ENCODE assay signal across 8 cellular contexts in the genomic region with DNA sequence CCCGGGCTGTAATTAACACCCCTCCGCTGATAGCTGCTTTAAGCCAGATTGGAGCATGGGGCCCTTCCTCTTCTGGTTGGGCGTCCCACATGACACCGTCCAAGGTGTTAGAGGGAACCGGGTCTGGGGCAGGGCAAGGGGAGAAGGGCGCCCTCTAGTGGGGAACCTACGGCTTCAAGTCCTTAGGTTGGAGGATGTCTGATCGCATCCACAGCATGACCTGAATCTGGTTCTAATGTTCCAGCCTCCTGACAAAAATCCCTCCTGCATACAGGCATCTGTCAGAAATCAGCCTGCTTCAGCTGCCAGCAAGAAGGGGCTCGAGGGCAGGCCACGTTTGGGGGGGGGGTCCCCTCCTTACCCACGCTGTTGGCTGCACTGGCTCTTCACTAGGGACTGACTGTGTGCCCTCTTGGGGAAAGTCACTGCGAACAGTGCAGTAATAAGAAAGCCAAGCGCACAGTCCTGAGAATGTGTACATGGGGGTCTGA.
DNase-seq lines count a peak whose midpoint lies in the region; ATAC-seq, FAIRE-seq and TF ChIP-seq lines count a peak whose summit lies in the region.

No MANE protein-coding gene starts in this region.

- FAIRE-seq in HTR-8/SVneo (lab: Jason Lieb, UNC) (no peak), HepG2 (lab: Jason Lieb, UNC) (peak; percentile 32), RCC 7860 (lab: Jason Lieb, UNC) (no peak)

- ATAC-seq in RWPE2 (ENCODE audit: low read depth) (peak; percentile 38; the same call in 2 of the 3 replicates), HepG2 (peak; percentile 86), HG03039 (IDR thresholded peaks at IDR 0.05; ENCODE audit: unreplicated experiment) (no peak)

- in situ Hi-C loops in HepG2 (cut with HindIII; ENCODE audit: extremely low pct_ligation_motif_present, low pct_unique_long_range_greater_than_20kb) = loop anchor here (10.0 kb wide), 1 partner anchor 265 kb away; no protein-coding TSS in a partner anchor

- H3K4me1 ChIP-seq in RWPE2 (ENCODE audit: insufficient read depth, poor library complexity, severe bottlenecking) = no peaks in the 10 kb centered on the region
- no peaks in the 10 kb centered on the region for H3K4me1 ChIP-seq in HepG2 (ENCODE audit: insufficient read depth, low read length)

- H4K20me1 ChIP-seq in HepG2 (ENCODE audit: insufficient read depth, low read length) = no peaks in the 10 kb centered on the region

- no peaks in the 10 kb centered on the region for H3K79me2 ChIP-seq in HepG2 (ENCODE audit: insufficient read depth, low read length)

- H3K27me3 ChIP-seq in RWPE2 (ENCODE audit: insufficient read depth, poor library complexity, severe bottlenecking) (no peaks in the 10 kb centered on the region), HepG2 (ENCODE audit: control insufficient read depth in 1 of 2, insufficient read depth in 2 of 2, low read length in 2 of 2) (no peaks in the 10 kb centered on the region)

- intact Hi-C loops in MCF 10A (cut with micrococcal nuclease) (loop anchor here (1.0 to 5.0 kb wide), 2 partner anchors 242 to 418 kb away; partner anchors contain the start of gene GRIK4), HepG2 (cut with micrococcal nuclease; ENCODE audit: unreplicated experiment) (loop anchor here (10.0 kb wide), 2 partner anchors 175 to 415 kb away; partner anchors contain the start of gene GRIK4)

- POLR2A ChIA-PET in MCF 10A (lab: Yijun Ruan, JAX) = no interaction called here
- POLR2A ChIA-PET in HepG2 (lab: Yijun Ruan, JAX) = no interaction called here

- H3K4me3 Mint-ChIP-seq in MCF 10A (ENCODE audit: unreplicated experiment) = no peak overlapping the region

- TF ChIP-seq RAD21 in HepG2 (CRISPR knock-in tag; IDR thresholded peaks at IDR 0.05) = no peak

- H3K27ac Mint-ChIP-seq in MCF 10A (ENCODE audit: low read depth, unreplicated experiment) = no peak overlapping the region

- H3K9me3 Mint-ChIP-seq in MCF 10A (ENCODE audit: unreplicated experiment) = no peaks in the 10 kb centered on the region

- H3K27ac ChIP-seq in RWPE2 (ENCODE audit: poor library complexity, severe bottlenecking) (no peak overlapping the region), HepG2 (ENCODE audit: extremely low read length, insufficient read depth, low read length) (no peak overlapping the region)

- TF ChIP-seq CTCF in RWPE2 (IDR thresholded peaks at IDR 0.05; ENCODE audit: poor library complexity, severe bottlenecking) (peak; percentile 50), MCF 10A (IDR thresholded peaks at IDR 0.05; ENCODE audit: unreplicated experiment) (peak; percentile 52), HepG2 (CRISPR knock-in tag; IDR thresholded peaks at IDR 0.05) (peak; percentile 81)

- 32% methylated on average over 12 of the region's 13 CpGs for WGBS in HepG2 (ENCODE audit: low lambda C conversion rate)

- DNase-seq in ELR (ENCODE audit: low read depth) (peak; percentile 55), HTR-8/SVneo (ENCODE audit: insufficient read length, low spot score) (peak; percentile 52), RWPE2 (ENCODE audit: low spot score) (no peak), MCF 10A (ENCODE audit: unreplicated experiment) (peak; percentile 62), HepG2 (ENCODE audit: low spot score) (peak; percentile 30), RCC 7860 (ENCODE audit: low spot score) (no peak)
- DNase-seq in stimulated activated naive CD4-positive, alpha-beta T cell treated with Interleukin-2 at 50 U/mL for 16 hours (lab: John Stamatoyannopoulos, UW) = peak; percentile 10

- H3K9me3 ChIP-seq in RWPE2 (ENCODE audit: severe bottlenecking) (no peaks in the 10 kb centered on the region), HepG2 (ENCODE audit: low read length) (no peaks in the 10 kb centered on the region)

- H2AFZ ChIP-seq in HepG2 (ENCODE audit: low read length) = no peak overlapping the region

- BruUV-seq in MCF 10A (replicated peaks; lab: Mats Ljungman, UMichigan) (no TSS peak), HepG2 (replicated peaks; lab: Mats Ljungman, UMichigan) (no TSS peak)

- H3K4me2 ChIP-seq in HepG2 (ENCODE audit: low read depth, low read length) = no peak overlapping the region

- no peak for TF ChIP-seq EP300 in HepG2 (IDR thresholded peaks at IDR 0.05; ENCODE audit: low read depth in 2 of 2, low read length in 2 of 2)
- no peak for TF ChIP-seq EP300 in HepG2 (CRISPR knock-in tag; IDR thresholded peaks at IDR 0.05; ENCODE audit: borderline replicate concordance)

- CTCF ChIA-PET in MCF 10A (lab: Yijun Ruan, JAX) = interaction anchor here (0.6 to 1.7 kb wide), 21 partner anchors 12 to 1987 kb away, joined by 3 to 14 read pairs (median 4); no protein-coding TSS in a partner anchor
- CTCF ChIA-PET in HepG2 (lab: Yijun Ruan, JAX; ENCODE audit: low intra/inter-chr PET ratio, low total read pairs) = interaction anchor here (1.6 to 1.8 kb wide), 2 partner anchors 127 to 418 kb away, joined by 3 to 6 read pairs; partner anchors contain the start of gene GRIK4

- no peaks in the 10 kb centered on the region for H3K36me3 ChIP-seq in RWPE2 (ENCODE audit: low read depth)
- no peaks in the 10 kb centered on the region for H3K36me3 ChIP-seq in HepG2 (replicated peaks in 1 of 2; ENCODE audit: control insufficient read depth in 1 of 2, insufficient read depth in 2 of 2, low read length in 2 of 2)

- H3K4me3 ChIP-seq in RWPE2 (ENCODE audit: severe bottlenecking) = no peak overlapping the region
- no peak overlapping the region for H3K4me3 ChIP-seq in HepG2 (replicated peaks in 1 of 3; ENCODE audit: insufficient read depth in 1 of 3, low read depth in 2 of 3, low read length in 3 of 3)

- no peak overlapping the region for H3K9ac ChIP-seq in HepG2 (ENCODE audit: insufficient read depth, low read depth, low read length)

- peaks cover 5% of the 10 kb centered on the region for H3K27me3 Mint-ChIP-seq in MCF 10A (ENCODE audit: insufficient read depth, unreplicated experiment)

- TF ChIP-seq POLR2A in HepG2 (IDR thresholded peaks at IDR 0.05; ENCODE audit: insufficient read depth in 1 of 2, low read depth in 2 of 2, low read length in 2 of 2) = no peak

- no peaks in the 10 kb centered on the region for H3K4me1 Mint-ChIP-seq in MCF 10A (ENCODE audit: insufficient read depth, unreplicated experiment)

- no peaks in the 10 kb centered on the region for H3K36me3 Mint-ChIP-seq in MCF 10A (ENCODE audit: insufficient read depth, unreplicated experiment)

TF ChIP-seq in HepG2, 621 proteins besides CTCF, POLR2A, EP300 and RAD21:
- TF ChIP-seq STAG1 (CRISPR knock-in tag; IDR thresholded peaks at IDR 0.05) (peak; percentile 56), SMAD1 (CRISPR knock-in tag; IDR thresholded peaks at IDR 0.05; ENCODE audit: borderline replicate concordance, low read depth) (0 out of 2 replicates have a peak, but pooled peaks have one; percentile 22), SMC3 (IDR thresholded peaks at IDR 0.05; ENCODE audit: low read length) (peak; percentile 60), KDM2A (CRISPR knock-in tag; IDR thresholded peaks at IDR 0.05; ENCODE audit: borderline replicate concordance, low read depth) (no peak)

Comparison
In these comparisons a context has a peak if more than half of its experiments do, and no peak if none do; other contexts are left out.
1. DNase-seq: peak in ELR (single experiment), HTR-8/SVneo (single experiment), MCF 10A (single experiment), HepG2 (single experiment) and stimulated activated naive CD4-positive, alpha-beta T cell treated with Interleukin-2 at 50 U/mL for 16 hours (single experiment); none in RWPE2 (single experiment) and RCC 7860 (single experiment).
2. Peak in every context shown above with its lines, with median percentiles within 50 percentile points of each other: CTCF ChIP-seq.